In the genomic region with DNA sequence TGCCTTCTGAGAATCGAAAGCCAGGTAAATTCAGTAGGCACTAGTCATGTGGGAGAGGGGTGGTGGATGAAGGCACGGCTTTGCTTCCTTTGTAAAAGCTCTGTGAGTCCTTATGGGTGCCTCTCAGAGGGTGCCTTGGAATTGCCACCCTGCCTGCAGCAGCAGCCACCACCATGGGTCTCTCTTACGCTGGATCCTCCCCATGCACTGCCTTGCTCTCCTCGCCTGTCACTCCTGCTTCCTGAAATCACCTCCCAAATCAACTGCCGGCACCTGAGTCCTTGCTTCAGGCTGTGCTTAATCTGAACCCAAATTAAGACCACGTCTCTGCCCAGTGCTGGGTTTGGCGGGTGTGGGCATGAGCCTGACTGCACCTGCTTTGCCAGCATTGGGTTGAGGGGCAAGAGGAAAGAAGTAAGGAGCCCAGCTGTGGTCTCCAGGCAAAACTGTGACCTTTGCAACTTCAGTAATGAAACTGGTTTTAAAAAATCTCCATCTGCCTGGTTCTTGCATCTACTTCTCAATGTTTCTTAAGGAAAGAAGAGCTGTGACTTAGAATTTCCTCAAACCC, we compare ENCODE assay signal across 25 cellular contexts.
"Had no signal": no experiment of that assay in that cellular context is flagged by ENCODE, and none has a peak within 500 bp of the region (broad histone marks: within the 10 kb centered on the region; RNA-seq: fewer than 3 reads in every experiment).

No MANE protein-coding gene starts in this region.

- H3K36me3 Mint-ChIP-seq: stimulated activated memory B cell treated with anti-CD40 and anti-IgM and Interleukin-4, amounts not matched to agents 10 μg/mL and 1 μg/mL and 100 μg/mL, for 72 hours had no signal

- H3K27ac Mint-ChIP-seq: dendritic cell treated with granulocyte-macrophage colony-stimulating factor and Interleukin-4, amounts not matched to agents 40 ng/mL and 50 ng/mL, for 4 days; nephron; stimulated activated memory B cell treated with anti-CD40 and anti-IgM and Interleukin-4, amounts not matched to agents 10 μg/mL and 1 μg/mL and 100 μg/mL, for 72 hours; type B pancreatic cell had no signal

- H3K4me1 ChIP-seq: esophagus muscularis mucosa, heart right ventricle, left lung, psoas muscle, sigmoid colon, testis, tibial artery had no signal

- H3K27me3 ChIP-seq: ovary, sigmoid colon, testis had no signal

- H3K27ac ChIP-seq: esophagus muscularis mucosa, heart right ventricle, left lung, ovary, psoas muscle, sigmoid colon, testis, tibial artery had no signal

- ATAC-seq: heart right ventricle; left cardiac atrium; left lung; naive thymus-derived CD4-positive, alpha-beta T cell; psoas muscle; right cardiac atrium; stimulated activated memory B cell treated with anti-CD40 and anti-IgM and Interleukin-4, amounts not matched to agents 10 μg/mL and 1 μg/mL and 100 μg/mL, for 72 hours; stimulated activated naive CD8-positive, alpha-beta T cell treated with anti-CD3 and anti-CD28 coated beads, Interleukin-15, Interleukin-2, amounts not matched to agents 100 U/mL and 50 U/mL, for 24 hours had no signal

- H3K4me3 ChIP-seq: esophagus muscularis mucosa, heart right ventricle, left lung, ovary, psoas muscle, sigmoid colon, testis, tibial artery had no signal

- DNase-seq: effector memory CD4-positive, alpha-beta T cell; foreskin melanocyte; glutamatergic neuron; heart right ventricle; hippocampal formation; left cardiac atrium; left lung; mesendoderm; midbrain; naive thymus-derived CD4-positive, alpha-beta T cell; occipital lobe; ovary; psoas muscle; right cardiac atrium; sigmoid colon; stimulated activated CD4-positive, alpha-beta T cell treated with anti-CD3 and anti-CD28 coated beads, Interleukin-4, amount 100 ng/mL, for 4 hours; stimulated activated naive CD8-positive, alpha-beta T cell treated with anti-CD3 and anti-CD28 coated beads, Interleukin-15, Interleukin-2, amounts not matched to agents 100 U/mL and 50 U/mL, for 24 hours; substantia nigra; testis; tibial artery had no signal

- H3K9me3 ChIP-seq: ovary, testis had no signal

- H3K4me1 Mint-ChIP-seq: nephron had no signal

- H3K4me3 Mint-ChIP-seq: dendritic cell treated with granulocyte-macrophage colony-stimulating factor and Interleukin-4, amounts not matched to agents 40 ng/mL and 50 ng/mL, for 4 days; naive thymus-derived CD4-positive, alpha-beta T cell; nephron; stimulated activated memory B cell treated with anti-CD40 and anti-IgM and Interleukin-4, amounts not matched to agents 10 μg/mL and 1 μg/mL and 100 μg/mL, for 72 hours; type B pancreatic cell had no signal

- H3K36me3 ChIP-seq: esophagus muscularis mucosa, heart right ventricle, left lung, ovary, sigmoid colon, tibial artery had no signal
